In genomic region chr20:64084209-64085152, GRCh38 we compare ENCODE assay signal across 1 cellular context.
TF ChIP-seq lines count a peak whose summit lies in the region.

Gene LKAAEAR1 (minus strand): TSS chr20:64084398. CDS start chr20:64084219, 179 bp downstream.

TF ChIP-seq in HEK293, 187 proteins besides CTCF, POLR2A, EP300 and RAD21 (continued from another document):
- TF ChIP-seq ZNF398 (tag by site-specific recombination; IDR thresholded peaks at IDR 0.05) (peak; percentile 57; the same call in 1 of the 2 replicates), ZNF558 (tag by site-specific recombination; IDR thresholded peaks at IDR 0.05) (no peak), SCRT2 (tag by site-specific recombination; IDR thresholded peaks at IDR 0.05) (no peak), ZNF670 (tag by site-specific recombination; IDR thresholded peaks at IDR 0.05; ENCODE audit: low read depth) (no peak), ZNF791 (tag by site-specific recombination; IDR thresholded peaks at IDR 0.05) (no peak; the same call in 1 of the 2 replicates), KLF10 (tag by site-specific recombination; IDR thresholded peaks at IDR 0.05) (no peak), ZNF416 (tag by site-specific recombination; IDR thresholded peaks at IDR 0.05) (no peak), ZNF514 (tag by site-specific recombination; IDR thresholded peaks at IDR 0.05) (no peak)
